23 cellular contexts compared by ENCODE assay signal in the genomic region with DNA sequence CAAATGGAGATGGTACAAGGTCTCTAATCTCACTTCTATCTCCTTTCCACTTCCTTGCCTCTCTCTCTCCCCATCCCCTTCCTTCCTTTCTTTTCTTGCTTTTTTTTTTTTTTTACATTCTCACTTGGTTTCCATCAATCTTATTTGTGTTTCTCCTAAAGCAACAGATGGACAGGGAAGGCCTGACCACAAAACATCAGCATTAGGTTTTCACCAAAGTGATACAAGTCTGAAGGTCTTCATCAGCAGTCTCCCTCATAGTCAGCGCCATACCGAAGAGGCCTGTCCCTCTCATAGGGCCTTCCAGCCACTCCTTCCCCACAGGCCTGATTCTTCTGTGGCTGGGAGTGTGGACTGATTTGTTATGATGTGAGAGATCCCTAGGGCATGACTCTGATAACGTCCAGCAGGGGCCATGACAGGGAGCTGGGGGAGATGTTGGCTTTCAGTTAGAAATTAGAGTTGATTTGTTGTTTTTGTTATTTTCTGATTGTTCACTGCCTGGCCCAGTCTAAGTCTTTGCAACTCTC.
DNase-seq lines count a peak whose midpoint lies in the region; ATAC-seq, FAIRE-seq and TF ChIP-seq lines count a peak whose summit lies in the region.
"Had no signal": no experiment of that assay in that cellular context is flagged by ENCODE, and none has a peak within 500 bp of the region (broad histone marks: within the 10 kb centered on the region; RNA-seq: fewer than 3 reads in every experiment).

No MANE protein-coding gene starts in this region.

- WGBS in heart left ventricle, 4 donors = 32 to 43% (median 37%) methylated on average over 3 of the region's 3 CpGs
- 54% methylated on average over 2 of the region's 3 CpGs; no CpG with 5 or more reads in 1 of the 2 donors for WGBS in gastroesophageal sphincter (ENCODE audit: low coverage in 1 of 2), 2 donors
- WGBS in trophoblast cell (ENCODE audit: extremely low coverage, insufficient coverage, insufficient read length) = no CpG with 5 or more reads among the region's 3 CpGs
- WGBS in HepG2 (ENCODE audit: low lambda C conversion rate) = 9% methylated on average over 3 of the region's 3 CpGs

- H3K4me1 Mint-ChIP-seq in activated T-cell treated with anti-CD3 and anti-CD28 coated beads, Interleukin-2, amount 50 U/mL, for 4 hours (ENCODE audit: low read depth) = no peaks in the 10 kb centered on the region
- H3K4me1 Mint-ChIP-seq: activated CD4-positive, alpha-beta T cell treated with anti-CD3 and anti-CD28 coated beads for 36 hours; CD8-positive, alpha-beta memory T cell; central memory CD8-positive, alpha-beta T cell had no signal

- H3K9me3 ChIP-seq in heart left ventricle = no peaks in the 10 kb centered on the region
- no peaks in the 10 kb centered on the region for H3K9me3 ChIP-seq in gastroesophageal sphincter
- peaks cover 3% of the 10 kb centered on the region for H3K9me3 ChIP-seq in trophoblast cell (ENCODE audit: insufficient read depth, low read depth, low read length)
- no peaks in the 10 kb centered on the region for H3K9me3 ChIP-seq in HepG2 (ENCODE audit: low read length)
- H3K9me3 ChIP-seq: A549, SJCRH30, tibial nerve had no signal

- TF ChIP-seq RAD21 in HepG2 (CRISPR knock-in tag; IDR thresholded peaks at IDR 0.05) = no peak

- CTCF ChIA-PET in HepG2 (lab: Yijun Ruan, JAX; ENCODE audit: low intra/inter-chr PET ratio, low total read pairs) = no interaction called here

- FAIRE-seq in HepG2 (lab: Jason Lieb, UNC) = no peak
- FAIRE-seq: A549 had no signal

- H3K79me2 ChIP-seq in trophoblast cell (ENCODE audit: control insufficient read depth, insufficient read depth, low read length, poor library complexity) (peaks cover 2% of the 10 kb centered on the region), HepG2 (ENCODE audit: insufficient read depth, low read length) (no peaks in the 10 kb centered on the region)

- H3K27me3 ChIP-seq in heart left ventricle = no peaks in the 10 kb centered on the region
- no peaks in the 10 kb centered on the region for H3K27me3 ChIP-seq in gastroesophageal sphincter
- no peaks in the 10 kb centered on the region for H3K27me3 ChIP-seq in trophoblast cell (ENCODE audit: insufficient read depth, low read length)
- H3K27me3 ChIP-seq in HepG2 (ENCODE audit: control insufficient read depth in 1 of 2, insufficient read depth in 2 of 2, low read length in 2 of 2) = peaks cover 1 to 7% of the 10 kb centered on the region in 2 experiments; a peak in 1 of 5 replicates
- H3K27me3 ChIP-seq: dorsolateral prefrontal cortex, SJCRH30, tibial nerve had no signal

- H2BK12ac ChIP-seq in trophoblast cell (ENCODE audit: low read length) = peak overlapping the region; percentile 84

- peaks cover 16% of the 10 kb centered on the region for H3K79me1 ChIP-seq in trophoblast cell (ENCODE audit: low read length)

- TF ChIP-seq EP300 in gastroesophageal sphincter (IDR thresholded peaks at IDR 0.05) = no peak
- no peak for TF ChIP-seq EP300 in HepG2 (IDR thresholded peaks at IDR 0.05; ENCODE audit: low read depth in 2 of 2, low read length in 2 of 2)
- no peak for TF ChIP-seq EP300 in HepG2 (CRISPR knock-in tag; IDR thresholded peaks at IDR 0.05; ENCODE audit: borderline replicate concordance)

- H4K91ac ChIP-seq in trophoblast cell (ENCODE audit: low read depth, low read length) = peak overlapping the region; percentile 91

- POLR2A ChIA-PET in HepG2 (lab: Yijun Ruan, JAX) = no interaction called here

- intact Hi-C loops in heart left ventricle (cut with DNase I) (loop anchor here in 1 of 10 donors (5.0 to 10.0 kb wide), 2 partner anchors 52 to 479 kb away; no protein-coding TSS in a partner anchor), Right ventricle myocardium superior (cut with DNase I) (no loop called here), HepG2 (cut with micrococcal nuclease; ENCODE audit: unreplicated experiment) (no loop called here)

- peak overlapping the region; percentile 88 for H3K4ac ChIP-seq in trophoblast cell (ENCODE audit: low read depth, low read length)

- H3K27me3 Mint-ChIP-seq in activated T-cell treated with anti-CD3 and anti-CD28 coated beads, Interleukin-2, amount 50 U/mL, for 4 hours (ENCODE audit: low read depth) = peaks cover 11% of the 10 kb centered on the region

- no peak overlapping the region for H3K23ac ChIP-seq in trophoblast cell (ENCODE audit: low read length)

- H4K8ac ChIP-seq in trophoblast cell (ENCODE audit: low read depth, low read length) = peak overlapping the region; percentile 67

- H3K4me1 ChIP-seq in heart left ventricle (peaks cover 0 to 82% (median 28%) of the 10 kb centered on the region in 12 donors), gastroesophageal sphincter (peaks cover 5 to 72% (median 15%) of the 10 kb centered on the region in 3 donors), trophoblast cell (ENCODE audit: control insufficient read depth in 1 of 2, insufficient read depth in 2 of 2, low read length in 2 of 2) (peaks cover 24 to 37% of the 10 kb centered on the region in 2 experiments), HepG2 (ENCODE audit: insufficient read depth, low read length) (no peaks in the 10 kb centered on the region)
- H3K4me1 ChIP-seq: A549 had no signal

- BruUV-seq in HepG2 (replicated peaks; lab: Mats Ljungman, UMichigan) = no TSS peak

- peak overlapping the region; percentile 91 for H2AK5ac ChIP-seq in trophoblast cell (ENCODE audit: low read length)

- H3K4me3 Mint-ChIP-seq in activated T-cell treated with anti-CD3 and anti-CD28 coated beads, Interleukin-2, amount 50 U/mL, for 4 hours = no peak overlapping the region
- H3K4me3 Mint-ChIP-seq: activated CD4-positive, alpha-beta T cell treated with anti-CD3 and anti-CD28 coated beads for 36 hours; CD8-positive, alpha-beta memory T cell; central memory CD8-positive, alpha-beta T cell; memory B cell; naive thymus-derived CD4-positive, alpha-beta T cell had no signal

- H3K27ac ChIP-seq in heart left ventricle (peak overlapping the region; percentile 69 to 94 (median 88)), gastroesophageal sphincter (peak overlapping the region in 3 of 4 donors; percentile 77 to 84 (median 79)), trophoblast cell (ENCODE audit: low read depth, low read length) (peak overlapping the region; percentile 53), HepG2 (ENCODE audit: extremely low read length, insufficient read depth, low read length) (no peak overlapping the region)
- H3K27ac ChIP-seq: A549, dorsolateral prefrontal cortex, SJCRH30 had no signal

- H3K9me3 Mint-ChIP-seq in activated T-cell treated with anti-CD3 and anti-CD28 coated beads, Interleukin-2, amount 50 U/mL, for 4 hours = no peaks in the 10 kb centered on the region
- H3K9me3 Mint-ChIP-seq: CD8-positive, alpha-beta memory T cell; central memory CD8-positive, alpha-beta T cell; naive thymus-derived CD4-positive, alpha-beta T cell had no signal

- peak overlapping the region; percentile 90 for H2BK5ac ChIP-seq in trophoblast cell (ENCODE audit: low read depth, low read length, poor library complexity)

- H3K36me3 ChIP-seq in heart left ventricle (no peaks in the 10 kb centered on the region), gastroesophageal sphincter (no peaks in the 10 kb centered on the region), trophoblast cell (ENCODE audit: control insufficient read depth in 1 of 2, insufficient read depth in 2 of 2, low read length in 2 of 2) (peaks cover 3 to 8% of the 10 kb centered on the region in 2 experiments), HepG2 (replicated peaks in 1 of 2; ENCODE audit: control insufficient read depth in 1 of 2, insufficient read depth in 2 of 2, low read length in 2 of 2) (no peaks in the 10 kb centered on the region)
- H3K36me3 ChIP-seq: SJCRH30, tibial nerve had no signal

- TF ChIP-seq CTCF in heart left ventricle (IDR thresholded peaks at IDR 0.05) (no peak), gastroesophageal sphincter (IDR thresholded peaks at IDR 0.05) (no peak), HepG2 (CRISPR knock-in tag; IDR thresholded peaks at IDR 0.05) (no peak)

- no peaks in the 10 kb centered on the region for H3K36me3 Mint-ChIP-seq in activated T-cell treated with anti-CD3 and anti-CD28 coated beads, Interleukin-2, amount 50 U/mL, for 4 hours (ENCODE audit: insufficient read depth)
- H3K36me3 Mint-ChIP-seq: CD8-positive, alpha-beta memory T cell; memory B cell; naive thymus-derived CD4-positive, alpha-beta T cell had no signal

- no peak overlapping the region for H2AFZ ChIP-seq in trophoblast cell (ENCODE audit: insufficient read depth, low read length, poor library complexity)
- no peak overlapping the region for H2AFZ ChIP-seq in HepG2 (ENCODE audit: low read length)

- H3K4me3 ChIP-seq in heart left ventricle (no peak overlapping the region), gastroesophageal sphincter (no peak overlapping the region), trophoblast cell (ENCODE audit: low read depth, low read length) (no peak overlapping the region), HepG2 (replicated peaks in 1 of 3; ENCODE audit: insufficient read depth in 1 of 3, low read depth in 2 of 3, low read length in 3 of 3) (no peak overlapping the region)
- H3K4me3 ChIP-seq: A549, dorsolateral prefrontal cortex, SJCRH30, tibial nerve had no signal

- in situ Hi-C loops in HepG2 (cut with HindIII; ENCODE audit: extremely low pct_ligation_motif_present, low pct_unique_long_range_greater_than_20kb) = no loop called here

- H4K20me1 ChIP-seq in HepG2 (ENCODE audit: insufficient read depth, low read length) = no peaks in the 10 kb centered on the region

- peak overlapping the region; percentile 80 for H3K14ac ChIP-seq in trophoblast cell (ENCODE audit: low read length)

- H3K9ac ChIP-seq in trophoblast cell (ENCODE audit: low read length) (no peak overlapping the region), HepG2 (ENCODE audit: insufficient read depth, low read depth, low read length) (no peak overlapping the region)

- no peak for ATAC-seq in heart left ventricle
- ATAC-seq in Right ventricle myocardium superior (ENCODE audit: poor library complexity) = no peak
- no peak for ATAC-seq in gastroesophageal sphincter
- ATAC-seq in activated T-cell treated with anti-CD3 and anti-CD28 coated beads, Interleukin-2, amount 50 U/mL, for 4 hours = no peak
- ATAC-seq in HepG2 = no peak
- ATAC-seq in HG03025 (IDR thresholded peaks at IDR 0.05; ENCODE audit: low FRiP score, unreplicated experiment) = no peak
- ATAC-seq: A549; activated CD4-positive, alpha-beta T cell treated with anti-CD3 and anti-CD28 coated beads for 36 hours; naive thymus-derived CD4-positive, alpha-beta T cell; stimulated activated naive CD8-positive, alpha-beta T cell treated with anti-CD3 and anti-CD28 coated beads, Interleukin-15, Interleukin-2, amounts not matched to agents 100 U/mL and 50 U/mL, for 24 hours had no signal

- H4K12ac ChIP-seq in trophoblast cell (ENCODE audit: low read depth, low read length) = no peak overlapping the region

- TF ChIP-seq POLR2A in heart left ventricle (IDR thresholded peaks at IDR 0.05) (no peak), gastroesophageal sphincter (IDR thresholded peaks at IDR 0.05) (no peak), HepG2 (IDR thresholded peaks at IDR 0.05; ENCODE audit: insufficient read depth in 1 of 2, low read depth in 2 of 2, low read length in 2 of 2) (no peak)

- H3K4me2 ChIP-seq in trophoblast cell (ENCODE audit: low read length) (no peak overlapping the region), HepG2 (ENCODE audit: low read depth, low read length) (no peak overlapping the region)
- H3K4me2 ChIP-seq: A549 had no signal

- peak overlapping the region; percentile 73 for H2BK120ac ChIP-seq in trophoblast cell (ENCODE audit: insufficient read depth, low read length, poor library complexity)

- H3K18ac ChIP-seq in trophoblast cell (ENCODE audit: low read length) = peak overlapping the region; percentile 95

- DNase-seq in heart left ventricle (no peak), Right ventricle myocardium superior (no peak), trophoblast cell (no peak), HepG2 (ENCODE audit: low spot score) (no peak)
- DNase-seq in activated T-cell treated with anti-CD3 and anti-CD28 coated beads, Interleukin-2, amount 50 U/mL, for 4 hours = no peak
- no peak for DNase-seq in central memory CD4-positive, alpha-beta T cell
- DNase-seq: activated CD4-positive, alpha-beta T cell treated with anti-CD3 and anti-CD28 coated beads for 36 hours; activated naive CD4-positive, alpha-beta T cell treated with anti-CD3 and anti-CD28 coated beads, Interleukin-2, amount 50 U/mL, for 16 hours; activated T-cell treated with anti-CD3 and anti-CD28 coated beads, Interleukin-2, amount 50 U/mL, for 48 hours; CD8-positive, alpha-beta memory T cell; dorsolateral prefrontal cortex; naive thymus-derived CD4-positive, alpha-beta T cell; NCI-H1417; NCI-H446; occipital lobe; SJCRH30; stimulated activated naive CD8-positive, alpha-beta T cell treated with anti-CD3 and anti-CD28 coated beads, Interleukin-15, Interleukin-2, amounts not matched to agents 100 U/mL and 50 U/mL, for 24 hours had no signal
